17 cellular contexts compared by ENCODE assay signal in genomic region chr6:116271309-116271708, GRCh38. TPM values are rescaled to one million over a fixed set of nuclear protein-coding genes. Genes with fewer than 3 reads are reported as not detected.
A peak's percentile ranks its signal among the peaks of the same experiment; 100 is the strongest.
DNase-seq lines count a peak whose midpoint lies in the region; ATAC-seq, FAIRE-seq and TF ChIP-seq lines count a peak whose summit lies in the region.
"Had no signal": no experiment of that assay in that cellular context is flagged by ENCODE, and none has a peak within 500 bp of the region (broad histone marks: within the 10 kb centered on the region; RNA-seq: fewer than 3 reads in every experiment).

No MANE protein-coding gene starts in this region.

- H3K36me3 Mint-ChIP-seq in activated T-cell treated with anti-CD3 and anti-CD28 coated beads, Interleukin-2, amount 50 U/mL, for 72 hours (ENCODE audit: insufficient read depth in 2 of 2): peaks cover 3 to 5% of the 10 kb centered on the region in 2 donors
- H3K36me3 Mint-ChIP-seq in GM23338 (ENCODE audit: low read depth): peaks cover 9% of the 10 kb centered on the region; the same call in 2 of the 3 replicates
- H3K36me3 Mint-ChIP-seq in naive thymus-derived CD8-positive, alpha-beta T cell: peaks cover 4 to 63% (median 10%) of the 10 kb centered on the region in 3 donors

- H3K9me3 ChIP-seq in H1 (ENCODE audit: insufficient read depth in 2 of 2, low read depth in 1 of 2, low read length in 1 of 2): no peaks in the 10 kb centered on the region

- H2AK5ac ChIP-seq in H1 (ENCODE audit: low read depth, low read length): no peak overlapping the region

- CTCF ChIA-PET in H1 (lab: Charles Lee; ENCODE audit: partially characterized antibody): interaction anchor here (0.6 to 7.0 kb wide), 14 partner anchors 8 to 311 kb away, joined by 3 to 60 read pairs (median 4); partner anchors contain the start of gene TSPYL4

- POLR2A ChIA-PET in H1 (lab: Charles Lee; ENCODE audit: partially characterized antibody): interaction anchor here (0.9 to 3.5 kb wide), 5 partner anchors 9 to 257 kb away, joined by 3 to 25 read pairs (median 4); partner anchors contain the start of genes DSE and TSPYL1
- POLR2A ChIA-PET in naive thymus-derived CD8-positive, alpha-beta T cell (lab: Charles Lee): interaction anchor here (1.4 kb wide), 1 partner anchor 17 kb away, joined by 4 read pairs; the partner anchor contains the start of gene TSPYL4

- no peaks in the 10 kb centered on the region for H3F3A ChIP-seq in GM23338 (replicated peaks; ENCODE audit: low read depth)

- H3K23me2 ChIP-seq in H1 (ENCODE audit: low read depth, low read length): no peaks in the 10 kb centered on the region

- H2BK120ac ChIP-seq in H1 (replicated peaks; ENCODE audit: low read depth, low read length): no peak overlapping the region

- peak overlapping the region; percentile 73 for H3K27ac Mint-ChIP-seq in activated T-cell treated with anti-CD3 and anti-CD28 coated beads, Interleukin-2, amount 50 U/mL, for 72 hours
- peak overlapping the region; percentile 75 for H3K27ac Mint-ChIP-seq in GM23338
- H3K27ac Mint-ChIP-seq in naive thymus-derived CD8-positive, alpha-beta T cell: peak overlapping the region in 9 of 10 donors; percentile 5 to 49 (median 22)

- TF ChIP-seq CTCF in GM23338 (conservative IDR thresholded peaks at IDR 0.05; ENCODE audit: low read depth in 2 of 2) (no peak), H1 (IDR thresholded peaks at IDR 0.05; ENCODE audit: control extremely low read depth in 1 of 3, insufficient read depth in 1 of 3, low read depth in 1 of 3, low read length in 3 of 3) (no peak)

- H3K4me1 ChIP-seq in GM23338 (ENCODE audit: insufficient read depth): peaks cover 35% of the 10 kb centered on the region
- peaks cover 0 to 10% (median 8%) of the 10 kb centered on the region in 4 experiments; a peak in 5 of 7 replicates for H3K4me1 ChIP-seq in H1 (replicated peaks in 1 of 4; ENCODE audit: control insufficient read depth in 3 of 4, insufficient read depth in 4 of 4, low read length in 3 of 4)

- 32% methylated on average over 1 of the region's 1 CpG; no CpG with 5 or more reads in 1 of the 2 experiments for WGBS in H1 (ENCODE audit: extremely low coverage in 1 of 2, insufficient coverage in 1 of 2, insufficient read length in 1 of 2, insufficient replicate concordance in 2 of 2, low coverage in 1 of 2, low lambda C conversion rate in 2 of 2, missing lambda C conversion rate in 1 of 2), 2 experiments

- no peak overlapping the region for H3K14ac ChIP-seq in H1 (ENCODE audit: insufficient read length)

- ATAC-seq in activated T-cell treated with anti-CD3 and anti-CD28 coated beads, Interleukin-2, amount 50 U/mL, for 72 hours (replicated peaks in 1 of 2): no peak
- ATAC-seq in GM23338 (peak; percentile 73), GM19351 (IDR thresholded peaks at IDR 0.05; ENCODE audit: unreplicated experiment) (no peak)
- ATAC-seq in naive thymus-derived CD8-positive, alpha-beta T cell: no peak

- peak overlapping the region; percentile 35; the same call in 1 of the 2 replicates for H3K27ac ChIP-seq in GM23338 (ENCODE audit: low read depth)
- no peak overlapping the region for H3K27ac ChIP-seq in H1 (ENCODE audit: low read depth, low read length)

- no peak overlapping the region for H3K4ac ChIP-seq in H1 (replicated peaks; ENCODE audit: insufficient read length, low read depth, low read length)

- peaks cover 59% of the 10 kb centered on the region for H3K4me1 Mint-ChIP-seq in activated T-cell treated with anti-CD3 and anti-CD28 coated beads, Interleukin-2, amount 50 U/mL, for 72 hours (ENCODE audit: low read depth)
- H3K4me1 Mint-ChIP-seq in GM23338: peaks cover 42% of the 10 kb centered on the region
- peaks cover 19 to 56% (median 52%) of the 10 kb centered on the region in 4 donors for H3K4me1 Mint-ChIP-seq in naive thymus-derived CD8-positive, alpha-beta T cell

- no peak overlapping the region for H2BK5ac ChIP-seq in H1 (ENCODE audit: low read depth, low read length)

- H3K18ac ChIP-seq in H1 (ENCODE audit: extremely low read depth, low read length): no peak overlapping the region

- H4K8ac ChIP-seq in H1 (ENCODE audit: extremely low read depth, insufficient read depth, low read length): no peak overlapping the region

- H3K9me2 ChIP-seq in GM23338 (ENCODE audit: insufficient read depth): no peaks in the 10 kb centered on the region

- H4K20me1 ChIP-seq in GM23338 (replicated peaks; ENCODE audit: insufficient read depth) (no peaks in the 10 kb centered on the region; the same call in 1 of the 2 replicates), H1 (replicated peaks in 1 of 2; ENCODE audit: control insufficient read depth in 1 of 2, insufficient read depth in 2 of 2, low read length in 2 of 2) (peaks cover 0 to 2% of the 10 kb centered on the region in 2 experiments)

- TF ChIP-seq RAD21 in H1 (IDR thresholded peaks at IDR 0.05 in 1 of 2, conservative IDR thresholded peaks at IDR 0.05 in 1 of 2; ENCODE audit: low read depth in 2 of 2, low read length in 2 of 2): no peak

- DNase-seq in activated T-cell treated with anti-CD3 and anti-CD28 coated beads, Interleukin-2, amount 50 U/mL, for 72 hours: no peak
- DNase-seq in activated T-cell treated with anti-CD3 and anti-CD28 coated beads, Interleukin-2, amount 50 U/mL, for 48 hours: no peak
- DNase-seq in GM23338 (ENCODE audit: low spot score) (peak; percentile 52), H1 (ENCODE audit: low read depth in 1 of 2, low spot score in 2 of 2) (peak in 1 of 2 experiments; percentile 44)
- no peak for DNase-seq in naive thymus-derived CD8-positive, alpha-beta T cell
- DNase-seq in stimulated activated CD4-positive, alpha-beta T cell treated with anti-CD3 and anti-CD28 coated beads, Interleukin-2, amount 100 ng/mL, for 48 hours: no peak
- no peak for DNase-seq in activated CD4-positive, alpha-beta T cell treated with anti-CD3 and anti-CD28 coated beads, Interleukin-2, amount 50 U/mL, for 1 hour
- DNase-seq: 8988T, COR-L47, IMR-90, Karpas-422, MM.1S, NCI-H1092 treated with DMSO at 0.1 percent for 48 hours, NCI-H2227 treated with DMSO at 0.1 percent for 48 hours, NCI-H524 treated with DMSO at 0.1 percent for 48 hours had no signal

- no peak overlapping the region for H2BK12ac ChIP-seq in H1 (ENCODE audit: low read depth, low read length)

- no peak for FAIRE-seq in H1 (lab: Jason Lieb, UNC)
- FAIRE-seq: H54 had no signal

- H4K5ac ChIP-seq in H1 (ENCODE audit: insufficient read length, low read depth, low read length): no peak overlapping the region

- H3K27me3 ChIP-seq in GM23338 (ENCODE audit: insufficient read depth) (no peaks in the 10 kb centered on the region), H1 (replicated peaks in 1 of 4; ENCODE audit: control insufficient read depth in 3 of 4, extremely low read depth in 1 of 4, insufficient read depth in 3 of 4, low read length in 3 of 4) (no peaks in the 10 kb centered on the region)

- H3K56ac ChIP-seq in H1 (replicated peaks; ENCODE audit: insufficient read length, low read depth, low read length): no peak overlapping the region

- TF ChIP-seq EP300 in H1 (IDR thresholded peaks at IDR 0.05; ENCODE audit: borderline replicate concordance in 1 of 2, low read depth in 2 of 2, low read length in 2 of 2): no peak

- H3K79me1 ChIP-seq in H1 (ENCODE audit: low read depth, low read length): no peaks in the 10 kb centered on the region

- H3K23ac ChIP-seq in H1 (ENCODE audit: insufficient read length): no peak overlapping the region

- TF ChIP-seq POLR2A in H1 (IDR thresholded peaks at IDR 0.05; ENCODE audit: control extremely low read depth in 1 of 2, low read depth in 2 of 2, low read length in 2 of 2): no peak

- peaks cover 20% of the 10 kb centered on the region for H3K79me2 ChIP-seq in GM23338 (replicated peaks; ENCODE audit: insufficient read depth)
- peaks cover 0 to 17% of the 10 kb centered on the region in 2 experiments; a peak in 2 of 4 replicates for H3K79me2 ChIP-seq in H1 (ENCODE audit: control insufficient read depth in 1 of 2, insufficient read depth in 2 of 2, low read length in 2 of 2)

- no peak overlapping the region for H3K9ac ChIP-seq in H1 (replicated peaks in 1 of 4; ENCODE audit: extremely low read depth in 1 of 4, low read depth in 3 of 4, low read length in 3 of 4)

- H4K91ac ChIP-seq in H1 (replicated peaks; ENCODE audit: insufficient read length, low read length): no peak overlapping the region

- H2BK15ac ChIP-seq in H1 (ENCODE audit: low read length): no peak overlapping the region

- H3K36me3 ChIP-seq in GM23338 (ENCODE audit: insufficient read depth): no peaks in the 10 kb centered on the region
- no peaks in the 10 kb centered on the region; a peak in 1 of 8 replicates for H3K36me3 ChIP-seq in H1 (ENCODE audit: control insufficient read depth in 2 of 4, insufficient read depth in 4 of 4, low read length in 3 of 4)

- H2AFZ ChIP-seq in GM23338 (no peak overlapping the region), H1 (ENCODE audit: low read length) (no peak overlapping the region)

- no peak overlapping the region for H2BK20ac ChIP-seq in H1 (ENCODE audit: low read length)

- H3K9me3 Mint-ChIP-seq in activated T-cell treated with anti-CD3 and anti-CD28 coated beads, Interleukin-2, amount 50 U/mL, for 72 hours: no peaks in the 10 kb centered on the region
- H3K9me3 Mint-ChIP-seq in GM23338: no peaks in the 10 kb centered on the region
- no peaks in the 10 kb centered on the region for H3K9me3 Mint-ChIP-seq in naive thymus-derived CD8-positive, alpha-beta T cell

- H3K4me3 ChIP-seq in GM23338 (peak overlapping the region; percentile 12), H1 (ENCODE audit: extremely low read depth in 1 of 4, insufficient read depth in 2 of 4, low read depth in 3 of 4, low read length in 4 of 4) (peak overlapping the region in 1 of 4 experiments; percentile 11; a peak in 2 of 8 replicates)

- no peaks in the 10 kb centered on the region for H3K27me3 Mint-ChIP-seq in activated T-cell treated with anti-CD3 and anti-CD28 coated beads, Interleukin-2, amount 50 U/mL, for 72 hours (ENCODE audit: low read depth)
- H3K27me3 Mint-ChIP-seq in GM23338 (ENCODE audit: insufficient read depth, low read depth, poor library complexity): peaks cover 2% of the 10 kb centered on the region
- H3K27me3 Mint-ChIP-seq in naive thymus-derived CD8-positive, alpha-beta T cell: no peaks in the 10 kb centered on the region

- H3K4me2 ChIP-seq in GM23338 (peak overlapping the region; percentile 44), H1 (ENCODE audit: insufficient read depth in 1 of 2, low read depth in 2 of 2, low read length in 2 of 2) (peak overlapping the region; percentile 31 to 33; a peak in 3 of 4 replicates)

- H3K4me3 Mint-ChIP-seq in activated T-cell treated with anti-CD3 and anti-CD28 coated beads, Interleukin-2, amount 50 U/mL, for 72 hours: no peak overlapping the region
- peak overlapping the region; percentile 42 for H3K4me3 Mint-ChIP-seq in GM23338
- no peak overlapping the region for H3K4me3 Mint-ChIP-seq in naive thymus-derived CD8-positive, alpha-beta T cell

RNA-seq across cellular contexts. Expression of gene TSPYL1, which starts 8.4 kb away (rescaled TPM):
- total RNA-seq in activated T-cell treated with anti-CD3 and anti-CD28 coated beads, Interleukin-2, amount 50 U/mL, for 72 hours: 10 to 100 TPM; 43.2 to 55.0 TPM
- 61.8 and 66.1 TPM in 2 replicates for total RNA-seq in GM23338 (2014; rRNA removed; shearing (Covaris generic))
- 24.6 and 24.9 TPM in 2 replicates for polyA plus RNA-seq in GM23338 (2016; fragmentation: Nextera tagmentation; extraction: Ambion mirVana)
- total RNA-seq in H1 (2021; fragmentation: NEBNext Ultra II Directional; extraction: Animal tissue kit (Norgen Biotek cat#: 25700)): 77.9 and 79.1 TPM in 2 replicates
- polyA plus RNA-seq in H1 (2011; rRNA removed): 31.5 and 33.2 TPM in 2 replicates
- polyA plus RNA-seq in H1 (2011; cell fraction: cytosol; rRNA removed): 27.3 TPM
- 19.8 TPM for polyA plus RNA-seq in H1 (2011; cell fraction: nucleus; rRNA removed)
- 36.6 to 49.2 TPM (median 41.4 TPM) in 4 replicates for polyA plus RNA-seq in H1 (2012, experiment 1 of 2)
- polyA plus RNA-seq in H1 (2012, experiment 2 of 2): 19.4 TPM
- 35.9 TPM for polyA plus RNA-seq in H1 (2013, experiment 1 of 2)
- polyA plus RNA-seq in H1 (2013, experiment 2 of 2): 35.1 TPM
- polyA minus RNA-seq in H1 (2011; rRNA and poly(A)+ RNA removed): 86.5 and 91.0 TPM in 2 replicates
- 37.2 TPM for polyA minus RNA-seq in H1 (2011; cell fraction: cytosol; rRNA and poly(A)+ RNA removed)
- polyA minus RNA-seq in H1 (2011; cell fraction: nucleus; rRNA and poly(A)+ RNA removed): 34.1 TPM
- 100 to 1,000 TPM; 104 to 106 TPM for total RNA-seq in naive thymus-derived CD8-positive, alpha-beta T cell
- polyA plus RNA-seq in naive thymus-derived CD8-positive, alpha-beta T cell: 10 to 100 TPM; 28.2 to 49.1 (median 36.7) TPM

RNA-seq across cellular contexts. Expression of gene TSPYL4, which starts 17.4 kb away (rescaled TPM):
- 10 to 100 TPM; 12.5 to 12.6 TPM for total RNA-seq in activated T-cell treated with anti-CD3 and anti-CD28 coated beads, Interleukin-2, amount 50 U/mL, for 72 hours
- 16.2 and 19.8 TPM in 2 replicates for total RNA-seq in GM23338 (2014; rRNA removed; shearing (Covaris generic))
- polyA plus RNA-seq in GM23338 (2016; fragmentation: Nextera tagmentation; extraction: Ambion mirVana) (12.7 and 13.2 TPM in 2 replicates), H1 (2011; rRNA removed) (16.7 and 20.5 TPM in 2 replicates)
- total RNA-seq in H1 (2021; fragmentation: NEBNext Ultra II Directional; extraction: Animal tissue kit (Norgen Biotek cat#: 25700)): 22.6 and 23.3 TPM in 2 replicates
- 20.5 TPM for polyA plus RNA-seq in H1 (2011; cell fraction: cytosol; rRNA removed)
- polyA plus RNA-seq in H1 (2011; cell fraction: nucleus; rRNA removed): 14.2 TPM
- 12.8 to 18.6 TPM (median 15.6 TPM) in 4 replicates for polyA plus RNA-seq in H1 (2012, experiment 1 of 2)
- polyA plus RNA-seq in H1 (2012, experiment 2 of 2): 8.5 TPM
- 13.0 TPM for polyA plus RNA-seq in H1 (2013, experiment 1 of 2)
- polyA plus RNA-seq in H1 (2013, experiment 2 of 2): 11.7 TPM
- polyA minus RNA-seq in H1 (2011; rRNA and poly(A)+ RNA removed): 26.7 and 30.5 TPM in 2 replicates
- polyA minus RNA-seq in H1 (2011; cell fraction: cytosol; rRNA and poly(A)+ RNA removed): 11.4 TPM
- 16.5 TPM for polyA minus RNA-seq in H1 (2011; cell fraction: nucleus; rRNA and poly(A)+ RNA removed)
- total RNA-seq in naive thymus-derived CD8-positive, alpha-beta T cell: 10 to 100 TPM; 23.1 to 24.7 TPM
- polyA plus RNA-seq in naive thymus-derived CD8-positive, alpha-beta T cell: 10 to 100 TPM; 12.5 to 19.4 (median 12.7) TPM

Comparison
In these comparisons a context has a peak if more than half of its experiments do, and no peak if none do; other contexts are left out.
1. H3K27ac Mint-ChIP-seq: peak in every context shown above with its lines; median percentile 75 in GM23338; 73 in activated T-cell treated with anti-CD3 and anti-CD28 coated beads, Interleukin-2, amount 50 U/mL, for 72 hours; 22 in naive thymus-derived CD8-positive, alpha-beta T cell.